Comparison of ENCODE assay signal across 10 cellular contexts in genomic region chr2:208311321-208311720, GRCh38. TPM values are rescaled to one million over a fixed set of nuclear protein-coding genes. Genes with fewer than 3 reads are reported as not detected.
A peak's percentile ranks its signal among the peaks of the same experiment; 100 is the strongest.
DNase-seq lines count a peak whose midpoint lies in the region; ATAC-seq and TF ChIP-seq lines count a peak whose summit lies in the region.
"Had no signal": no experiment of that assay in that cellular context is flagged by ENCODE, and none has a peak within 500 bp of the region (broad histone marks: within the 10 kb centered on the region; RNA-seq: fewer than 3 reads in every experiment).

No MANE protein-coding gene starts in this region.

- H3K4me1 ChIP-seq in left ventricle myocardium inferior (peaks cover 14% of the 10 kb centered on the region), smooth muscle cell (ENCODE audit: low read depth) (no peaks in the 10 kb centered on the region)

- no peak overlapping the region for H3K4me2 ChIP-seq in smooth muscle cell

- ATAC-seq in GM18867 (IDR thresholded peaks at IDR 0.05; ENCODE audit: unreplicated experiment) (peak; percentile 64), GM21528 (IDR thresholded peaks at IDR 0.05; ENCODE audit: low FRiP score, unreplicated experiment) (peak; percentile 66), HG03103 (IDR thresholded peaks at IDR 0.05; ENCODE audit: low read depth, unreplicated experiment) (peak; percentile 39)
- ATAC-seq in effector memory CD8-positive, alpha-beta T cell (replicated peaks): peak; percentile 32
- ATAC-seq in naive thymus-derived CD8-positive, alpha-beta T cell: no peak

- peaks cover 2 to 8% of the 10 kb centered on the region in 2 donors for H3K4me1 Mint-ChIP-seq in effector memory CD8-positive, alpha-beta T cell (ENCODE audit: low read depth in 2 of 2)
- no peaks in the 10 kb centered on the region for H3K4me1 Mint-ChIP-seq in glutamatergic neuron (ENCODE audit: low read depth, unreplicated experiment)
- peaks cover 0 to 27% (median 3%) of the 10 kb centered on the region in 4 donors for H3K4me1 Mint-ChIP-seq in naive thymus-derived CD8-positive, alpha-beta T cell

- H3K4me3 Mint-ChIP-seq in effector memory CD8-positive, alpha-beta T cell: no peak overlapping the region
- H3K4me3 Mint-ChIP-seq in glutamatergic neuron (ENCODE audit: unreplicated experiment): no peak overlapping the region
- H3K4me3 Mint-ChIP-seq in naive thymus-derived CD8-positive, alpha-beta T cell: peak overlapping the region in 1 of 10 donors; percentile 58
- H3K4me3 Mint-ChIP-seq: T-helper 1 cell treated with Interleukin-12 subunit alpha and Interleukin-12 subunit beta and Interleukin-4 antibody, amounts not matched to agents 30 μg/mL and 1 μg/mL, for 36 hours had no signal

- no peaks in the 10 kb centered on the region for H3K9me3 Mint-ChIP-seq in effector memory CD8-positive, alpha-beta T cell
- no peaks in the 10 kb centered on the region for H3K9me3 Mint-ChIP-seq in glutamatergic neuron (ENCODE audit: unreplicated experiment)
- no peaks in the 10 kb centered on the region for H3K9me3 Mint-ChIP-seq in naive thymus-derived CD8-positive, alpha-beta T cell
- H3K9me3 Mint-ChIP-seq: T-helper 1 cell treated with Interleukin-12 subunit alpha and Interleukin-12 subunit beta and Interleukin-4 antibody, amounts not matched to agents 30 μg/mL and 1 μg/mL, for 36 hours had no signal

- no peaks in the 10 kb centered on the region for H3K79me2 ChIP-seq in smooth muscle cell (ENCODE audit: low read depth)

- no peaks in the 10 kb centered on the region for H4K20me1 ChIP-seq in smooth muscle cell (ENCODE audit: low read depth)

- H3K27ac Mint-ChIP-seq in effector memory CD8-positive, alpha-beta T cell: peak overlapping the region; percentile 1 to 21
- H3K27ac Mint-ChIP-seq in glutamatergic neuron (ENCODE audit: unreplicated experiment): no peak overlapping the region
- peak overlapping the region in 3 of 10 donors; percentile 8 to 71 (median 57) for H3K27ac Mint-ChIP-seq in naive thymus-derived CD8-positive, alpha-beta T cell
- H3K27ac Mint-ChIP-seq: T-helper 1 cell treated with Interleukin-12 subunit alpha and Interleukin-12 subunit beta and Interleukin-4 antibody, amounts not matched to agents 30 μg/mL and 1 μg/mL, for 36 hours had no signal

- H3K9me3 ChIP-seq in left ventricle myocardium inferior (replicated peaks) (no peaks in the 10 kb centered on the region), smooth muscle cell (replicated peaks; ENCODE audit: low read depth) (no peaks in the 10 kb centered on the region)

- WGBS in smooth muscle cell (ENCODE audit: low lambda C conversion rate): 88% methylated on average over 2 of the region's 2 CpGs

- no peak overlapping the region for H3K9ac ChIP-seq in smooth muscle cell (ENCODE audit: low read depth)

- H3K36me3 ChIP-seq in left ventricle myocardium inferior (peaks cover 30% of the 10 kb centered on the region), smooth muscle cell (ENCODE audit: low read depth) (peaks cover 10% of the 10 kb centered on the region)

- H3K27me3 Mint-ChIP-seq in effector memory CD8-positive, alpha-beta T cell: no peaks in the 10 kb centered on the region
- H3K27me3 Mint-ChIP-seq in glutamatergic neuron (ENCODE audit: unreplicated experiment): no peaks in the 10 kb centered on the region
- no peaks in the 10 kb centered on the region for H3K27me3 Mint-ChIP-seq in naive thymus-derived CD8-positive, alpha-beta T cell

- H3K27ac ChIP-seq in left ventricle myocardium inferior (replicated peaks) (no peak overlapping the region), smooth muscle cell (ENCODE audit: low read depth) (no peak overlapping the region)

- H3K36me3 Mint-ChIP-seq in effector memory CD8-positive, alpha-beta T cell (ENCODE audit: insufficient read depth): peaks cover 37% of the 10 kb centered on the region
- peaks cover 5% of the 10 kb centered on the region for H3K36me3 Mint-ChIP-seq in glutamatergic neuron (ENCODE audit: unreplicated experiment)
- peaks cover 1 to 78% (median 27%) of the 10 kb centered on the region in 3 donors for H3K36me3 Mint-ChIP-seq in naive thymus-derived CD8-positive, alpha-beta T cell

- TF ChIP-seq CTCF in left ventricle myocardium inferior (IDR thresholded peaks at IDR 0.05; ENCODE audit: borderline replicate concordance) (no peak), smooth muscle cell (IDR thresholded peaks at IDR 0.05; ENCODE audit: borderline replicate concordance, insufficient read depth, poor library complexity, severe bottlenecking) (no peak), glutamatergic neuron (IDR thresholded peaks at IDR 0.05; ENCODE audit: partially characterized antibody, unreplicated experiment) (no peak)

- no peaks in the 10 kb centered on the region for H3F3A ChIP-seq in smooth muscle cell (ENCODE audit: low read depth)

- POLR2A ChIA-PET in naive thymus-derived CD8-positive, alpha-beta T cell (lab: Charles Lee): no interaction called here

- intact Hi-C loops in left ventricle myocardium inferior (cut with micrococcal nuclease): no loop called here

- no peak for DNase-seq in effector memory CD8-positive, alpha-beta T cell
- DNase-seq in left ventricle myocardium inferior: no peak
- DNase-seq in smooth muscle cell (lab: John Stamatoyannopoulos, UW; ENCODE audit: unreplicated experiment): no peak
- DNase-seq in glutamatergic neuron: no peak
- no peak for DNase-seq in naive thymus-derived CD8-positive, alpha-beta T cell
- DNase-seq: NCI-H748 treated with DMSO at 0.1 percent for 48 hours had no signal

- H3K4me3 ChIP-seq in left ventricle myocardium inferior: no peak overlapping the region
- no peak overlapping the region for H3K4me3 ChIP-seq in smooth muscle cell

- no peak overlapping the region for H2AFZ ChIP-seq in smooth muscle cell (ENCODE audit: low read depth)

- no peaks in the 10 kb centered on the region for H3K27me3 ChIP-seq in left ventricle myocardium inferior (ENCODE audit: low read depth)
- H3K27me3 ChIP-seq in smooth muscle cell (ENCODE audit: low read depth): no peaks in the 10 kb centered on the region

RNA-seq across cellular contexts. Expression of gene PIKFYVE, which starts 45.3 kb away (rescaled TPM):
- total RNA-seq in left ventricle myocardium inferior (13.9 TPM), smooth muscle cell (29.5 and 32.5 TPM in 2 replicates), glutamatergic neuron (ENCODE audit: unreplicated experiment) (46.8 TPM)
- polyA plus RNA-seq in smooth muscle cell: 4.9 and 5.2 TPM in 2 replicates
- 10 to 100 TPM; 50.6 to 51.2 TPM for total RNA-seq in naive thymus-derived CD8-positive, alpha-beta T cell
- polyA plus RNA-seq in naive thymus-derived CD8-positive, alpha-beta T cell: 1 to 10 TPM; 5.3 to 6.6 (median 5.4) TPM

RNA-seq across cellular contexts. Expression of gene IDH1, which starts 56.5 kb away (rescaled TPM):
- total RNA-seq in left ventricle myocardium inferior (38.4 TPM), smooth muscle cell (98.6 and 143 TPM in 2 replicates), glutamatergic neuron (ENCODE audit: unreplicated experiment) (308 TPM)
- 76.0 and 97.2 TPM in 2 replicates for polyA plus RNA-seq in smooth muscle cell
- 10 to 100 TPM; 20.0 to 20.8 TPM for total RNA-seq in naive thymus-derived CD8-positive, alpha-beta T cell
- polyA plus RNA-seq in naive thymus-derived CD8-positive, alpha-beta T cell: 1 to 10 TPM; 2.6 to 5.5 (median 3.8) TPM

Comparison
In these comparisons a context has a peak if more than half of its experiments do, and no peak if none do; other contexts are left out.
1. ATAC-seq: peak in GM18867 (single experiment), GM21528 (single experiment), HG03103 (single experiment) and effector memory CD8-positive, alpha-beta T cell (single experiment); none in naive thymus-derived CD8-positive, alpha-beta T cell (0 of 2).